In genomic region chr19:48613024-48613851, GRCh38 we compare ENCODE assay signal across 13 cellular contexts. TPM values are rescaled to one million over a fixed set of nuclear protein-coding genes. Genes with fewer than 3 reads are reported as not detected.
DNase-seq lines count a peak whose midpoint lies in the region; ATAC-seq and TF ChIP-seq lines count a peak whose summit lies in the region.
"Had no signal": no experiment of that assay in that cellular context is flagged by ENCODE, and none has a peak within 500 bp of the region (broad histone marks: within the 10 kb centered on the region; RNA-seq: fewer than 3 reads in every experiment).

No MANE protein-coding gene starts in this region.

- H3K9me3 ChIP-seq in mucosa of stomach (ENCODE audit: control insufficient read depth, low read length), result no peaks in the 10 kb centered on the region
- no peaks in the 10 kb centered on the region for H3K9me3 ChIP-seq in aorta (ENCODE audit: control insufficient read depth, low read length)
- no peaks in the 10 kb centered on the region for H3K9me3 ChIP-seq in CD8-positive, alpha-beta memory T cell (ENCODE audit: low read length)
- H3K9me3 ChIP-seq: BE2C had no signal

- intact Hi-C loops in Right ventricle myocardium superior (cut with DNase I), result no loop called here
- intact Hi-C loops in Right ventricle myocardium inferior (cut with DNase I), result no loop called here
- intact Hi-C loops in aorta (cut with DNase I), result no loop called here

- no peak overlapping the region for H3K27ac ChIP-seq in aorta (ENCODE audit: low read depth in 1 of 2, low read length in 2 of 2)
- H3K27ac ChIP-seq in CD8-positive, alpha-beta memory T cell (ENCODE audit: low read depth, low read length), result no peak overlapping the region
- H3K27ac ChIP-seq: foreskin keratinocyte had no signal

- peaks cover 0 to 2% (median 0%) of the 10 kb centered on the region in 5 experiments for H3K9me3 Mint-ChIP-seq in brain
- no peaks in the 10 kb centered on the region for H3K9me3 Mint-ChIP-seq in CD8-positive, alpha-beta memory T cell

- H3K4me3 ChIP-seq in mucosa of stomach (ENCODE audit: low read length) (peak overlapping the region; percentile 90), aorta (ENCODE audit: low read length in 2 of 2) (no peak overlapping the region)
- H3K4me3 ChIP-seq in CD8-positive, alpha-beta memory T cell (ENCODE audit: low read length), result no peak overlapping the region

- DNase-seq in Right ventricle myocardium superior (no peak), Right ventricle myocardium inferior (ENCODE audit: missing footprints) (no peak), aorta (peak in 1 of 2 donors; percentile 79), NCI-H446 (lab: John Stamatoyannopoulos, UW) (no peak), T1000 (lab: John Stamatoyannopoulos, UW) (no peak)
- no peak for DNase-seq in CD8-positive, alpha-beta memory T cell
- DNase-seq: foreskin keratinocyte; NCI-H1105; NK-92 treated with Interleukin-12 subunit alpha and Interleukin-12 subunit beta, amount 100 ng/mL, for 24 hours had no signal

- H3K9ac ChIP-seq in mucosa of stomach (ENCODE audit: low read length), result peak overlapping the region; percentile 98

- CTCF ChIA-PET in CD8-positive, alpha-beta memory T cell (lab: Charles Lee), result interaction anchor here (1.2 kb wide), 1 partner anchor 28 kb away, joined by 3 read pairs; no protein-coding TSS in a partner anchor

- 73 to 77% methylated on average over 39 of the region's 39 CpGs for WGBS in aorta, 2 donors

- H3K27me3 ChIP-seq in mucosa of stomach (ENCODE audit: control insufficient read depth, insufficient read depth, low read length) (no peaks in the 10 kb centered on the region), aorta (ENCODE audit: control insufficient read depth in 1 of 2, insufficient read depth in 2 of 2, low read length in 1 of 2) (no peaks in the 10 kb centered on the region)
- H3K27me3 ChIP-seq in CD8-positive, alpha-beta memory T cell (ENCODE audit: insufficient read depth, low read length, poor library complexity, severe bottlenecking), result no peaks in the 10 kb centered on the region
- H3K27me3 ChIP-seq: BE2C, foreskin keratinocyte had no signal

- H3K4me3 Mint-ChIP-seq in brain, result peak overlapping the region in 1 of 5 experiments; percentile 31
- H3K4me3 Mint-ChIP-seq in CD8-positive, alpha-beta memory T cell, result no peak overlapping the region

- peaks cover 33% of the 10 kb centered on the region for H3K36me3 ChIP-seq in mucosa of stomach (ENCODE audit: control insufficient read depth, insufficient read depth, low read length)
- peaks cover 0 to 10% of the 10 kb centered on the region in 2 donors for H3K36me3 ChIP-seq in aorta (ENCODE audit: control insufficient read depth in 1 of 2, insufficient read depth in 2 of 2, low read length in 1 of 2)
- peaks cover 24% of the 10 kb centered on the region for H3K36me3 ChIP-seq in CD8-positive, alpha-beta memory T cell (ENCODE audit: insufficient read depth, low read length)

- peaks cover 19% of the 10 kb centered on the region for H3K36me3 Mint-ChIP-seq in brain
- H3K36me3 Mint-ChIP-seq in CD8-positive, alpha-beta memory T cell, result peaks cover 0 to 37% (median 6%) of the 10 kb centered on the region in 3 donors

- H3K4me1 ChIP-seq in mucosa of stomach (ENCODE audit: control insufficient read depth, insufficient read depth, low read length), result peaks cover 47% of the 10 kb centered on the region
- H3K4me1 ChIP-seq in aorta (ENCODE audit: control insufficient read depth in 1 of 2, insufficient read depth in 2 of 2, low read length in 2 of 2), result no peaks in the 10 kb centered on the region
- H3K4me1 ChIP-seq in CD8-positive, alpha-beta memory T cell (ENCODE audit: insufficient read depth, low read length), result peaks cover 28% of the 10 kb centered on the region

- peaks cover 1% of the 10 kb centered on the region for H3K27me3 Mint-ChIP-seq in brain
- no peaks in the 10 kb centered on the region for H3K27me3 Mint-ChIP-seq in CD8-positive, alpha-beta memory T cell

- POLR2A ChIA-PET in CD8-positive, alpha-beta memory T cell (lab: Charles Lee), result no interaction called here

- no peak for TF ChIP-seq CTCF in brain (conservative IDR thresholded peaks at IDR 0.05)

- ATAC-seq in Right ventricle myocardium superior (ENCODE audit: poor library complexity) (peak; percentile 5), Right ventricle myocardium inferior (no peak), aorta (ENCODE audit: low FRiP score) (peak; percentile 17)
- ATAC-seq: foreskin keratinocyte had no signal

- H3K4me1 Mint-ChIP-seq in brain, result peaks cover 31% of the 10 kb centered on the region
- peaks cover 25 to 36% (median 28%) of the 10 kb centered on the region in 3 donors for H3K4me1 Mint-ChIP-seq in CD8-positive, alpha-beta memory T cell

- peak overlapping the region; percentile 24 to 88 (median 52) for H3K27ac Mint-ChIP-seq in brain
- H3K27ac Mint-ChIP-seq in CD8-positive, alpha-beta memory T cell, result peak overlapping the region in 2 of 8 donors; percentile 51 to 63

RNA-seq across cellular contexts. Expression of gene FAM83E, which starts 1.6 kb away (rescaled TPM):
- total RNA-seq in Right ventricle myocardium superior, result not detected
- not detected for total RNA-seq in Right ventricle myocardium inferior
- polyA plus RNA-seq in brain (ENCODE audit: insufficient read depth, low read depth, low replicate concordance), result 0.95 TPM
- total RNA-seq in aorta, result under 1 TPM in 1 of 2 donors, not detected in 1; 0.45 TPM
- polyA plus RNA-seq in aorta, result 10 to 100 TPM in 1 of 2 donors, under 1 TPM in 1; 0.74 to 12.3 TPM
- total RNA-seq in CD8-positive, alpha-beta memory T cell, result 1 to 10 TPM; 3.7 to 5.4 TPM
- polyA plus RNA-seq in CD8-positive, alpha-beta memory T cell, result not detected

RNA-seq across cellular contexts. Expression of gene RPL18, which starts 5.7 kb away (rescaled TPM):
- 526 TPM for total RNA-seq in Right ventricle myocardium superior
- 604 TPM for total RNA-seq in Right ventricle myocardium inferior
- 3,254 TPM for polyA plus RNA-seq in brain (ENCODE audit: insufficient read depth, low read depth, low replicate concordance)
- 100 to 1,000 TPM; 900 to 909 TPM for total RNA-seq in aorta
- 1,000 to 10,000 TPM; 2,172 to 2,376 TPM for polyA plus RNA-seq in aorta
- 1,000 to 10,000 TPM; 1,778 to 1,810 TPM for total RNA-seq in CD8-positive, alpha-beta memory T cell
- 1,821 TPM for polyA plus RNA-seq in CD8-positive, alpha-beta memory T cell

RNA-seq across cellular contexts. Expression of gene SPHK2, which starts 6.1 kb away (rescaled TPM):
- 7.6 TPM for total RNA-seq in Right ventricle myocardium superior
- 7.2 TPM for total RNA-seq in Right ventricle myocardium inferior
- polyA plus RNA-seq in brain (ENCODE audit: insufficient read depth, low read depth, low replicate concordance), result 45.7 TPM
- 10 to 100 TPM; 14.6 to 17.9 TPM for total RNA-seq in aorta
- polyA plus RNA-seq in aorta, result 10 to 100 TPM; 21.5 to 25.4 TPM
- total RNA-seq in CD8-positive, alpha-beta memory T cell, result 10 to 100 TPM; 37.5 to 38.5 TPM
- polyA plus RNA-seq in CD8-positive, alpha-beta memory T cell, result 10.2 TPM

RNA-seq across cellular contexts. Expression of gene SPACA4, which starts 6.7 kb away (rescaled TPM):
- total RNA-seq in Right ventricle myocardium superior, result not detected
- not detected for total RNA-seq in Right ventricle myocardium inferior
- not detected for polyA plus RNA-seq in brain (ENCODE audit: insufficient read depth, low read depth, low replicate concordance)
- not detected for total RNA-seq in aorta
- polyA plus RNA-seq in aorta, result under 1 TPM in 1 of 2 donors, not detected in 1; 0.18 TPM
- total RNA-seq in CD8-positive, alpha-beta memory T cell, result not detected
- not detected for polyA plus RNA-seq in CD8-positive, alpha-beta memory T cell
- total RNA-seq: foreskin keratinocyte had no signal
- polyA plus RNA-seq: adipose tissue, foreskin keratinocyte had no signal

RNA-seq across cellular contexts. Expression of gene DBP, which starts 23.9 kb away (rescaled TPM):
- 14.5 TPM for total RNA-seq in Right ventricle myocardium superior
- 15.2 TPM for total RNA-seq in Right ventricle myocardium inferior
- polyA plus RNA-seq in brain (ENCODE audit: insufficient read depth, low read depth, low replicate concordance), result 53.2 TPM
- total RNA-seq in aorta, result 10 to 100 TPM in 1 of 2 donors, 1 to 10 TPM in 1; 1.5 to 10.7 TPM
- 1 to 10 TPM; 5.3 to 6.8 TPM for polyA plus RNA-seq in aorta
- total RNA-seq in CD8-positive, alpha-beta memory T cell, result 10 to 100 TPM; 10.9 to 12.1 TPM
- 84.1 TPM for polyA plus RNA-seq in CD8-positive, alpha-beta memory T cell
